Comparison of ENCODE assay signal across 27 cellular contexts in the genomic region with DNA sequence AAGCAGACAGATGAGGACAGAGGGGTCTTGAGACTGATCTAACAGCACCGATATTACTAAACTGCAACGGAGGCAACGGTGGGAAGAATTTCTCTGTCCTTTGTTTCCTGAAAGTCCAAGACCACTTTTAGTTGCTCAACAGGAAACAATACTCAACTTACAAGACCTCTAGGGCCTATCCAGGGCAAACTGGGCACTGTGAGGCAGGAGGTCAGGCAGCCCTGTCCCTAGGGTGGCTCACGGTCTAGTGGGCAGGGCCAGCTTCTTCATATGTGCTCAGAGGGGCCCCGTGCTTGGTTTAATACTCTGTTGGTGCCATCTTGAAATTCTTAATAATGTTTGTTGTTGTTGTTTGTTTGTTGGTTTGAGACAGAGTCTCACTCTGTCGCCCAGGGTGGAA. TPM values are rescaled to one million over a fixed set of nuclear protein-coding genes. Genes with fewer than 3 reads are reported as not detected.
A peak's percentile ranks its signal among the peaks of the same experiment; 100 is the strongest.
DNase-seq lines count a peak whose midpoint lies in the region; ATAC-seq, FAIRE-seq and TF ChIP-seq lines count a peak whose summit lies in the region.
"Had no signal": no experiment of that assay in that cellular context is flagged by ENCODE, and none has a peak within 500 bp of the region (broad histone marks: within the 10 kb centered on the region; RNA-seq: fewer than 3 reads in every experiment).

No MANE protein-coding gene starts in this region.

- FAIRE-seq in astrocyte (lab: Jason Lieb, UNC), result no peak
- FAIRE-seq: colon, endothelial cell of umbilical vein, GM12892, HTR-8/SVneo, TTC549 had no signal

- H3K9ac ChIP-seq in astrocyte (ENCODE audit: low read length), result no peak overlapping the region
- no peak overlapping the region for H3K9ac ChIP-seq in neural progenitor cell

- H3K27me3 ChIP-seq in heart right ventricle, result no peaks in the 10 kb centered on the region
- H3K27me3 ChIP-seq in astrocyte (ENCODE audit: insufficient read depth, low read length), result no peaks in the 10 kb centered on the region
- H3K27me3 ChIP-seq in lung (ENCODE audit: control insufficient read depth, insufficient read depth), result no peaks in the 10 kb centered on the region
- H3K27me3 ChIP-seq in transverse colon, result no peaks in the 10 kb centered on the region
- no peaks in the 10 kb centered on the region for H3K27me3 ChIP-seq in neural progenitor cell
- H3K27me3 ChIP-seq: gastroesophageal sphincter, tibial artery had no signal

- H3K36me3 ChIP-seq in heart right ventricle (peaks cover 0 to 74% (median 12%) of the 10 kb centered on the region in 9 donors), astrocyte (ENCODE audit: insufficient read depth, low read length) (peaks cover 49% of the 10 kb centered on the region), lung (ENCODE audit: control insufficient read depth in 2 of 2, insufficient read depth in 2 of 2, low read length in 2 of 2) (peaks cover 7 to 24% of the 10 kb centered on the region in 2 donors), transverse colon (peaks cover 0 to 15% (median 0%) of the 10 kb centered on the region in 4 donors), neural progenitor cell (no peaks in the 10 kb centered on the region)

- H4K20me1 ChIP-seq in astrocyte (ENCODE audit: insufficient read depth, low read length), result peaks cover 18% of the 10 kb centered on the region
- peaks cover 19% of the 10 kb centered on the region for H4K20me1 ChIP-seq in neural progenitor cell (ENCODE audit: low read depth)

- H3K4me3 ChIP-seq in heart right ventricle (no peak overlapping the region), astrocyte (ENCODE audit: insufficient read depth, low read depth, low read length) (no peak overlapping the region), lung (no peak overlapping the region), transverse colon (no peak overlapping the region), neural progenitor cell (no peak overlapping the region)
- H3K4me3 ChIP-seq: gastroesophageal sphincter, tibial artery had no signal

- H3K9me3 ChIP-seq in heart right ventricle (no peaks in the 10 kb centered on the region), astrocyte (ENCODE audit: insufficient read depth, low read depth, low read length) (no peaks in the 10 kb centered on the region), lung (ENCODE audit: control insufficient read depth in 2 of 2, insufficient read depth in 1 of 2, low read length in 1 of 2) (no peaks in the 10 kb centered on the region), transverse colon (no peaks in the 10 kb centered on the region), neural progenitor cell (ENCODE audit: low read depth) (no peaks in the 10 kb centered on the region)
- H3K9me3 ChIP-seq: gastroesophageal sphincter, tibial artery had no signal

- DNase-seq in heart right ventricle, result no peak
- DNase-seq in left cardiac atrium, result no peak
- DNase-seq in astrocyte (ENCODE audit: low read depth), result no peak
- DNase-seq in lung (ENCODE audit: low spot score), result no peak
- no peak for DNase-seq in transverse colon
- DNase-seq in AG08396 (ENCODE audit: low spot score), result no peak
- no peak for DNase-seq in kidney tubule cell (ENCODE audit: low spot score)
- DNase-seq in neural progenitor cell (ENCODE audit: low spot score), result no peak
- DNase-seq: activated CD4-positive, alpha-beta T cell treated with anti-CD3 and anti-CD28 coated beads, Interleukin-2, amount 10 ng/mL, durations not matched to agents 24 days and 14 days; activated CD8-positive, alpha-beta memory T cell treated with anti-CD3 and anti-CD28 coated beads, Interleukin-2, amount 50 U/mL, for 48 hours; activated naive CD4-positive, alpha-beta T cell; aorta; CD4-positive, CD25-positive, alpha-beta regulatory T cell; NCI-H1417 treated with DMSO at 0.1 percent for 48 hours; NCI-H2171; NCI-H748 treated with DMSO at 0.1 percent for 48 hours; tibial artery had no signal

- 77 to 80% methylated on average over 6 of the region's 6 CpGs for WGBS in heart right ventricle, 2 donors
- 34 to 55% methylated on average over 6 of the region's 6 CpGs for WGBS in lung, 2 donors
- WGBS in transverse colon (ENCODE audit: low coverage in 1 of 2), 2 donors, result 80 to 88% methylated on average over 1 to 6 of the region's 6 CpGs

- peaks cover 86% of the 10 kb centered on the region for H3K79me2 ChIP-seq in astrocyte (ENCODE audit: insufficient read depth, low read length)
- no peaks in the 10 kb centered on the region for H3K79me2 ChIP-seq in neural progenitor cell (ENCODE audit: low read depth)

- H3F3A ChIP-seq in neural progenitor cell (ENCODE audit: low read depth), result no peaks in the 10 kb centered on the region

- H3K27me3 Mint-ChIP-seq in astrocyte (ENCODE audit: low read depth, unreplicated experiment) (no peaks in the 10 kb centered on the region), neural progenitor cell (ENCODE audit: insufficient read depth, low read depth) (no peaks in the 10 kb centered on the region)
- H3K27me3 Mint-ChIP-seq: activated CD4-positive, alpha-beta T cell treated with anti-CD3 and anti-CD28 coated beads, Interleukin-2, amount 10 ng/mL, durations not matched to agents 24 days and 14 days; CD4-positive, CD25-positive, alpha-beta regulatory T cell had no signal

- ATAC-seq in heart right ventricle (no peak), left cardiac atrium (no peak), lung (ENCODE audit: insufficient read depth, low FRiP score) (no peak)
- ATAC-seq: gastroesophageal sphincter had no signal

- H3K27ac ChIP-seq in heart right ventricle, result peak overlapping the region in 9 of 10 donors; percentile 16 to 95 (median 77)
- H3K27ac ChIP-seq in astrocyte (ENCODE audit: low read depth, low read length), result no peak overlapping the region
- peak overlapping the region; percentile 9 to 66 for H3K27ac ChIP-seq in lung (ENCODE audit: low read depth in 1 of 2, low read length in 1 of 2)
- peak overlapping the region in 3 of 4 donors; percentile 2 to 11 (median 4) for H3K27ac ChIP-seq in transverse colon
- H3K27ac ChIP-seq in neural progenitor cell, result no peak overlapping the region
- H3K27ac ChIP-seq: tibial artery had no signal

- H3K36me3 Mint-ChIP-seq in astrocyte (ENCODE audit: low read depth, unreplicated experiment) (peaks cover 49% of the 10 kb centered on the region), neural progenitor cell (peaks cover 46% of the 10 kb centered on the region)

- TF ChIP-seq EP300 in transverse colon (IDR thresholded peaks at IDR 0.05; ENCODE audit: low read depth), result no peak

- TF ChIP-seq CTCF in heart right ventricle (IDR thresholded peaks at IDR 0.05) (no peak), astrocyte (IDR thresholded peaks at IDR 0.05; ENCODE audit: insufficient read depth, low read depth, low read length) (no peak), lung (IDR thresholded peaks at IDR 0.05; ENCODE audit: control extremely low read depth, extremely low read depth) (no peak), transverse colon (IDR thresholded peaks at IDR 0.05) (no peak), neural progenitor cell (IDR thresholded peaks at IDR 0.05) (no peak)

- intact Hi-C loops in heart right ventricle (cut with DNase I), result no loop called here
- intact Hi-C loops in left cardiac atrium (cut with DNase I), result no loop called here
- intact Hi-C loops in transverse colon (cut with DNase I; ENCODE audit: low total_unique reads), result no loop called here

- H3K9me3 Mint-ChIP-seq in astrocyte (ENCODE audit: unreplicated experiment) (peaks cover 2% of the 10 kb centered on the region), neural progenitor cell (peaks cover 6% of the 10 kb centered on the region)
- H3K9me3 Mint-ChIP-seq: activated CD4-positive, alpha-beta T cell treated with anti-CD3 and anti-CD28 coated beads, Interleukin-2, amount 10 ng/mL, durations not matched to agents 24 days and 14 days; CD4-positive, CD25-positive, alpha-beta regulatory T cell had no signal

- peaks cover 36% of the 10 kb centered on the region for H3K4me1 Mint-ChIP-seq in astrocyte (ENCODE audit: low read depth, unreplicated experiment)
- H3K4me1 Mint-ChIP-seq in neural progenitor cell, result peaks cover 32% of the 10 kb centered on the region

- H2AFZ ChIP-seq in astrocyte (ENCODE audit: low read depth, low read length) (no peak overlapping the region), neural progenitor cell (replicated peaks) (no peak overlapping the region)

- TF ChIP-seq POLR2A in transverse colon (IDR thresholded peaks at IDR 0.05), result no peak

- H3K27ac Mint-ChIP-seq in astrocyte (ENCODE audit: unreplicated experiment) (peak overlapping the region; percentile 12), neural progenitor cell (no peak overlapping the region)
- H3K27ac Mint-ChIP-seq: activated CD4-positive, alpha-beta T cell treated with anti-CD3 and anti-CD28 coated beads, Interleukin-2, amount 10 ng/mL, durations not matched to agents 24 days and 14 days had no signal

- no peak overlapping the region for H3K4me2 ChIP-seq in astrocyte (ENCODE audit: low read length)
- H3K4me2 ChIP-seq in neural progenitor cell, result no peak overlapping the region

- in situ Hi-C loops in transverse colon (cut with MboI; ENCODE audit: low pct_ligation_motif_present in 1 of 4, low pct_unique_long_range_greater_than_20kb in 1 of 4, low sequenced_read_pairs in 3 of 4), result no loop called here

- no peak overlapping the region for H3K4me3 Mint-ChIP-seq in astrocyte (ENCODE audit: unreplicated experiment)
- H3K4me3 Mint-ChIP-seq in neural progenitor cell, result no peak overlapping the region
- H3K4me3 Mint-ChIP-seq: activated CD4-positive, alpha-beta T cell treated with anti-CD3 and anti-CD28 coated beads, Interleukin-2, amount 10 ng/mL, durations not matched to agents 24 days and 14 days; CD4-positive, CD25-positive, alpha-beta regulatory T cell; nephron had no signal

- H3K4me1 ChIP-seq in heart right ventricle (peaks cover 41 to 99% (median 91%) of the 10 kb centered on the region in 9 donors), astrocyte (ENCODE audit: insufficient read depth, low read length) (peaks cover 33% of the 10 kb centered on the region), lung (ENCODE audit: control insufficient read depth in 2 of 2, insufficient read depth in 2 of 2, low read length in 2 of 2) (peaks cover 31 to 32% of the 10 kb centered on the region in 2 donors), transverse colon (peaks cover 23 to 36% (median 25%) of the 10 kb centered on the region in 4 donors), neural progenitor cell (peaks cover 20% of the 10 kb centered on the region)

RNA-seq across cellular contexts. Expression of gene SSH1, which starts 14.2 kb away (rescaled TPM):
- total RNA-seq in heart right ventricle (10 to 100 TPM; 28.4 to 48.7 (median 35.1) TPM), left cardiac atrium (10 to 100 TPM; 30.4 to 46.0 TPM), astrocyte (64.6 and 75.9 TPM in 2 replicates), lung (10 to 100 TPM; 29.0 to 39.5 TPM), transverse colon (10 to 100 TPM; 15.0 to 39.0 (median 18.9) TPM), neural progenitor cell (ENCODE audit: low replicate concordance) (8.4 and 10.2 TPM in 2 replicates)
- polyA plus RNA-seq in heart right ventricle (1 to 10 TPM; 4.2 to 7.5 TPM), lung (10 to 100 TPM in 1 of 2 donors, 1 to 10 TPM in 1; 7.2 to 13.4 TPM)

RNA-seq across cellular contexts. Expression of gene DAO, which starts 36.7 kb away (rescaled TPM):
- total RNA-seq in heart right ventricle, result not detected
- polyA plus RNA-seq in heart right ventricle, result not detected
- not detected for total RNA-seq in left cardiac atrium
- total RNA-seq in astrocyte, result not detected in 2 replicates
- not detected for total RNA-seq in lung
- polyA plus RNA-seq in lung, result under 1 TPM in 1 of 2 donors, not detected in 1; 0.08 TPM
- 1 to 10 TPM in 3 of 4 donors, not detected in 1; 3.7 to 7.1 (median 4.4) TPM for total RNA-seq in transverse colon
- total RNA-seq in neural progenitor cell (ENCODE audit: low replicate concordance), result not detected in 2 replicates
- total RNA-seq: A673; activated CD4-positive, alpha-beta T cell treated with anti-CD3 and anti-CD28 coated beads, Interleukin-2, amount 10 ng/mL, durations not matched to agents 24 days and 14 days; aorta; CD4-positive, CD25-positive, alpha-beta regulatory T cell; endothelial cell of umbilical vein; LHCN-M2; pulmonary artery endothelial cell had no signal
- polyA plus RNA-seq: aorta; CD4-positive, CD25-positive, alpha-beta regulatory T cell; endothelial cell of umbilical vein had no signal

Comparison
In these comparisons a context has a peak if more than half of its experiments do, and no peak if none do; other contexts are left out.
1. H3K27ac ChIP-seq: peak in heart right ventricle (9 of 10), lung (2 of 2) and transverse colon (3 of 4); none in astrocyte (single experiment) and neural progenitor cell (single experiment).